ENCODE assay signal across 8 cellular contexts in genomic region chr15:63381301-63382192, GRCh38. TPM values are rescaled to one million over a fixed set of nuclear protein-coding genes. Genes with fewer than 3 reads are reported as not detected.
DNase-seq lines count a peak whose midpoint lies in the region; ATAC-seq and TF ChIP-seq lines count a peak whose summit lies in the region.

TSS of gene CA12 (minus strand) at chr15:63381846. CDS start at chr15:63381720, 126 bp downstream.

- peak within 1 kb of the TSS; percentile 98 for H3K4me3 ChIP-seq in ACC112 (ENCODE audit: low read depth, low read length)
- peak within 1 kb of the TSS; percentile 33 for H3K4me3 ChIP-seq in HEK293 (ENCODE audit: low read depth, low read length)
- peak within 1 kb of the TSS; percentile 76 for H3K4me3 ChIP-seq in osteoblast (ENCODE audit: insufficient read depth, low read length)

- CTCF ChIA-PET in HEK293 (lab: Yijun Ruan, JAX), result no interaction called here

- H4K20me1 ChIP-seq in osteoblast (ENCODE audit: insufficient read depth, low read length), result no peaks in the 10 kb centered on the region

- POLR2A ChIA-PET in HEK293 (lab: Yijun Ruan, JAX), result interaction anchor here (0.8 kb wide), 1 partner anchor 24 kb away, joined by 3 read pairs; no protein-coding TSS in a partner anchor

- peaks cover 51% of the 10 kb centered on the region for H3K4me1 Mint-ChIP-seq in activated T-cell treated with anti-CD3 and anti-CD28 coated beads, Interleukin-2, amount 50 U/mL, for 72 hours (ENCODE audit: low read depth)

- no peak for TF ChIP-seq CTCF in HEK293 (tag by site-specific recombination; IDR thresholded peaks at IDR 0.05)
- TF ChIP-seq CTCF in osteoblast (IDR thresholded peaks at IDR 0.05; ENCODE audit: extremely low read depth, low read depth, low read length), result no peak

- H3K36me3 Mint-ChIP-seq in activated T-cell treated with anti-CD3 and anti-CD28 coated beads, Interleukin-2, amount 50 U/mL, for 72 hours (ENCODE audit: insufficient read depth in 2 of 2), result peaks cover 2 to 4% of the 10 kb centered on the region in 2 donors

- peak; percentile 68 to 71 for ATAC-seq in activated T-cell treated with anti-CD3 and anti-CD28 coated beads, Interleukin-2, amount 50 U/mL, for 72 hours (replicated peaks in 1 of 2)
- ATAC-seq in HG03521 (IDR thresholded peaks at IDR 0.05; ENCODE audit: unreplicated experiment) (no peak), GM21723 (IDR thresholded peaks at IDR 0.05; ENCODE audit: unreplicated experiment) (no peak)

- H3K79me2 ChIP-seq in ACC112 (ENCODE audit: control insufficient read depth, insufficient read depth, low read length, unreplicated experiment) (peaks cover 54% of the 10 kb centered on the region), osteoblast (ENCODE audit: insufficient read depth, low read length) (peaks cover 55% of the 10 kb centered on the region)

- no peak within 1 kb of the TSS for H3K27ac Mint-ChIP-seq in activated T-cell treated with anti-CD3 and anti-CD28 coated beads, Interleukin-2, amount 50 U/mL, for 72 hours

- peak within 1 kb of the TSS; percentile 91 for H3K4me2 ChIP-seq in osteoblast (ENCODE audit: insufficient read depth, low read length)

- H3K27ac ChIP-seq in ACC112 (ENCODE audit: low read depth, low read length), result peak within 1 kb of the TSS; percentile 63
- H3K27ac ChIP-seq in HEK293 (ENCODE audit: extremely low read depth, low read depth, low read length), result no peak within 1 kb of the TSS; the same call in 1 of the 2 replicates
- H3K27ac ChIP-seq in osteoblast (ENCODE audit: low read depth, low read length), result peak within 1 kb of the TSS; percentile 67

- no peaks in the 10 kb centered on the region for H3K27me3 ChIP-seq in ACC112 (ENCODE audit: insufficient read depth, low read length)
- no peaks in the 10 kb centered on the region for H3K27me3 ChIP-seq in osteoblast (ENCODE audit: insufficient read depth, low read length)

- H3K9me3 ChIP-seq in HEK293 (ENCODE audit: control insufficient read depth, insufficient read depth, low read depth, low read length), result no peaks in the 10 kb centered on the region
- H3K9me3 ChIP-seq in osteoblast (ENCODE audit: low read depth, low read length), result no peaks in the 10 kb centered on the region

- H3K4me3 Mint-ChIP-seq in activated T-cell treated with anti-CD3 and anti-CD28 coated beads, Interleukin-2, amount 50 U/mL, for 72 hours, result peak within 1 kb of the TSS; percentile 80 to 81

- H3K4me1 ChIP-seq in ACC112 (ENCODE audit: control insufficient read depth, insufficient read depth, low read length, unreplicated experiment) (peaks cover 41% of the 10 kb centered on the region), HEK293 (ENCODE audit: control insufficient read depth, insufficient read depth, low read length) (0 out of 2 replicates have a peak, but pooled peaks cover 3% of the 10 kb centered on the region), osteoblast (ENCODE audit: insufficient read depth, low read length) (peaks cover 33% of the 10 kb centered on the region)

- H3K36me3 ChIP-seq in ACC112 (ENCODE audit: insufficient read depth, low read length) (no peaks in the 10 kb centered on the region), HEK293 (ENCODE audit: control insufficient read depth in 2 of 2, insufficient read depth in 1 of 2, low read length in 2 of 2) (no peaks in the 10 kb centered on the region), osteoblast (ENCODE audit: insufficient read depth, low read length) (no peaks in the 10 kb centered on the region)

- DNase-seq in activated T-cell treated with anti-CD3 and anti-CD28 coated beads, Interleukin-2, amount 50 U/mL, for 72 hours, result peak; percentile 18 to 33
- DNase-seq in germinal center (ENCODE audit: low spot score), result peak; percentile 14
- peak; percentile 85 for DNase-seq in osteoblast (ENCODE audit: insufficient read length, low spot score, missing footprints)
- no peak for DNase-seq in NK-92 treated with Interleukin-12 subunit alpha and Interleukin-12 subunit beta, amount 100 ng/mL, for 24 hours (lab: John Stamatoyannopoulos, UW)

- H3K9me3 Mint-ChIP-seq in activated T-cell treated with anti-CD3 and anti-CD28 coated beads, Interleukin-2, amount 50 U/mL, for 72 hours, result peaks cover 2 to 3% of the 10 kb centered on the region in 2 donors

- peaks cover 84% of the 10 kb centered on the region for H3K27me3 Mint-ChIP-seq in activated T-cell treated with anti-CD3 and anti-CD28 coated beads, Interleukin-2, amount 50 U/mL, for 72 hours (ENCODE audit: low read depth)

- H2AFZ ChIP-seq in ACC112 (ENCODE audit: low read length, unreplicated experiment), result peak within 1 kb of the TSS; percentile 85
- peak within 1 kb of the TSS; percentile 87 for H2AFZ ChIP-seq in osteoblast (ENCODE audit: low read length)

TF ChIP-seq in HEK293, 187 proteins besides CTCF, POLR2A, EP300 and RAD21 (continues in another document):
- TF ChIP-seq HOXD13 (CRISPR knock-in tag; IDR thresholded peaks at IDR 0.05; ENCODE audit: borderline replicate concordance) (no peak), TRIM28 (IDR thresholded peaks at IDR 0.05; ENCODE audit: borderline replicate concordance, low read length) (no peak), ZNF529 (tag by site-specific recombination; IDR thresholded peaks at IDR 0.05; ENCODE audit: insufficient replicate concordance) (no peak), PRDM1 (tag by site-specific recombination; IDR thresholded peaks at IDR 0.05) (no peak), ZNF140 (tag by site-specific recombination; IDR thresholded peaks at IDR 0.05) (no peak), KLF1 (tag by site-specific recombination; IDR thresholded peaks at IDR 0.05) (peak; percentile 53), PRDM6 (tag by site-specific recombination; IDR thresholded peaks at IDR 0.05) (no peak), ZXDB (tag by site-specific recombination; IDR thresholded peaks at IDR 0.05) (peak; percentile 47; the same call in 1 of the 2 replicates), ZNF16 (tag by site-specific recombination; IDR thresholded peaks at IDR 0.05; ENCODE audit: low read depth) (no peak), SP2 (tag by site-specific recombination; IDR thresholded peaks at IDR 0.05) (peak; percentile 44; the same call in 1 of the 2 replicates), REPIN1 (tag by site-specific recombination; IDR thresholded peaks at IDR 0.05; ENCODE audit: low read depth) (no peak), ZNF341 (tag by site-specific recombination; IDR thresholded peaks at IDR 0.05; ENCODE audit: low read depth) (peak; percentile 73), ZNF112 (tag by site-specific recombination; IDR thresholded peaks at IDR 0.05) (no peak), ZNF530 (tag by site-specific recombination; IDR thresholded peaks at IDR 0.05; ENCODE audit: low read depth) (no peak), KLF16 (tag by site-specific recombination; IDR thresholded peaks at IDR 0.05) (0 out of 2 replicates have a peak, but pooled peaks have one; percentile 60), ZFP69B (tag by site-specific recombination; IDR thresholded peaks at IDR 0.05) (no peak), ZNF561 (tag by site-specific recombination; IDR thresholded peaks at IDR 0.05; ENCODE audit: borderline replicate concordance) (no peak), ZNF416 (tag by site-specific recombination; IDR thresholded peaks at IDR 0.05) (no peak), ZBTB20 (tag by site-specific recombination; IDR thresholded peaks at IDR 0.05) (peak; percentile 51; the same call in 1 of the 2 replicates), ZBTB17 (tag by site-specific recombination; IDR thresholded peaks at IDR 0.05) (peak; percentile 68), GLIS1 (tag by site-specific recombination; IDR thresholded peaks at IDR 0.05) (peak; percentile 68), ZNF302 (tag by site-specific recombination; IDR thresholded peaks at IDR 0.05; ENCODE audit: low read depth) (no peak), ZNF350 (tag by site-specific recombination; IDR thresholded peaks at IDR 0.05) (no peak), KLF17 (tag by site-specific recombination; IDR thresholded peaks at IDR 0.05) (no peak)
- TF ChIP-seq, protein P1, sequence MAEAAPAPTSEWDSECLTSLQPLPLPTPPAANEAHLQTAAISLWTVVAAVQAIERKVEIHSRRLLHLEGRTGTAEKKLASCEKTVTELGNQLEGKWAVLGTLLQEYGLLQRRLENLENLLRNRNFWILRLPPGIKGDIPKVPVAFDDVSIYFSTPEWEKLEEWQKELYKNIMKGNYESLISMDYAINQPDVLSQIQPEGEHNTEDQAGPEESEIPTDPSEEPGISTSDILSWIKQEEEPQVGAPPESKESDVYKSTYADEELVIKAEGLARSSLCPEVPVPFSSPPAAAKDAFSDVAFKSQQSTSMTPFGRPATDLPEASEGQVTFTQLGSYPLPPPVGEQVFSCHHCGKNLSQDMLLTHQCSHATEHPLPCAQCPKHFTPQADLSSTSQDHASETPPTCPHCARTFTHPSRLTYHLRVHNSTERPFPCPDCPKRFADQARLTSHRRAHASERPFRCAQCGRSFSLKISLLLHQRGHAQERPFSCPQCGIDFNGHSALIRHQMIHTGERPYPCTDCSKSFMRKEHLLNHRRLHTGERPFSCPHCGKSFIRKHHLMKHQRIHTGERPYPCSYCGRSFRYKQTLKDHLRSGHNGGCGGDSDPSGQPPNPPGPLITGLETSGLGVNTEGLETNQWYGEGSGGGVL (tag by site-specific recombination; IDR thresholded peaks at IDR 0.05), result no peak

RNA-seq across cellular contexts. Expression of gene CA12, which starts in this region (rescaled TPM):
- 1 to 10 TPM in 1 of 2 donors, under 1 TPM in 1; 0.55 to 2.4 TPM for total RNA-seq in activated T-cell treated with anti-CD3 and anti-CD28 coated beads, Interleukin-2, amount 50 U/mL, for 72 hours
- 107 and 114 TPM in 2 replicates for total RNA-seq in osteoblast

Comparison
In these comparisons a context has a peak if more than half of its experiments do, and no peak if none do; other contexts are left out.
1. RNA of gene CA12 (total RNA-seq): 107 to 114 TPM in osteoblast; 0.55 to 2.4 TPM in activated T-cell treated with anti-CD3 and anti-CD28 coated beads, Interleukin-2, amount 50 U/mL, for 72 hours; every median in the first group is over 10 times any median in the second.
2. H3K4me3 ChIP-seq: peak in every context shown above with its lines; median percentile 98 in ACC112; 76 in osteoblast; 33 in HEK293.
3. ATAC-seq: peak in activated T-cell treated with anti-CD3 and anti-CD28 coated beads, Interleukin-2, amount 50 U/mL, for 72 hours (2 of 2); none in HG03521 (single experiment) and GM21723 (single experiment).